In genomic region chrX:109733658-109734022, GRCh38 we compare ENCODE assay signal across 8 cellular contexts. TPM values are rescaled to one million over a fixed set of nuclear protein-coding genes. Genes with fewer than 3 reads are reported as not detected.
DNase-seq lines count a peak whose midpoint lies in the region; ATAC-seq and TF ChIP-seq lines count a peak whose summit lies in the region.

No MANE protein-coding gene starts in this region.

- peak overlapping the region; percentile 88 to 99 (median 91) for H3K4me3 Mint-ChIP-seq in CD4-positive, alpha-beta memory T cell
- H3K4me3 Mint-ChIP-seq in neural progenitor cell: peak overlapping the region; percentile 92

- POLR2A ChIA-PET in CD4-positive, alpha-beta memory T cell (lab: Charles Lee; ENCODE audit: partially characterized antibody): interaction anchor here (0.6 to 2.1 kb wide), 3 partner anchors 26 to 585 kb away, joined by 3 to 7 read pairs (median 6); partner anchors contain the start of gene AMMECR1

- peak overlapping the region; percentile 85 to 92 (median 90) for H3K27ac Mint-ChIP-seq in CD4-positive, alpha-beta memory T cell
- peak overlapping the region; percentile 87 for H3K27ac Mint-ChIP-seq in neural progenitor cell

- no peak for TF ChIP-seq CTCF in neural progenitor cell (IDR thresholded peaks at IDR 0.05)

- no peaks in the 10 kb centered on the region for H3K27me3 Mint-ChIP-seq in CD4-positive, alpha-beta memory T cell
- H3K27me3 Mint-ChIP-seq in neural progenitor cell (ENCODE audit: insufficient read depth, low read depth): peaks cover 6% of the 10 kb centered on the region

- H3K9me3 Mint-ChIP-seq in CD4-positive, alpha-beta memory T cell: no peaks in the 10 kb centered on the region
- peaks cover 9% of the 10 kb centered on the region for H3K9me3 Mint-ChIP-seq in neural progenitor cell

- H3K4me2 ChIP-seq in neural progenitor cell: peak overlapping the region; percentile 74

- H4K20me1 ChIP-seq in neural progenitor cell (ENCODE audit: low read depth): no peaks in the 10 kb centered on the region

- peaks cover 5% of the 10 kb centered on the region for H3F3A ChIP-seq in neural progenitor cell (ENCODE audit: low read depth)

- no peak overlapping the region for H3K9ac ChIP-seq in neural progenitor cell

- H3K36me3 ChIP-seq in CD4-positive, alpha-beta memory T cell (ENCODE audit: insufficient read depth, low read length): no peaks in the 10 kb centered on the region
- peaks cover 2% of the 10 kb centered on the region for H3K36me3 ChIP-seq in MG63
- H3K36me3 ChIP-seq in effector memory CD4-positive, alpha-beta T cell (ENCODE audit: control insufficient read depth, insufficient read depth, low read length): no peaks in the 10 kb centered on the region
- H3K36me3 ChIP-seq in neural progenitor cell: no peaks in the 10 kb centered on the region

- no peaks in the 10 kb centered on the region for H3K9me3 ChIP-seq in CD4-positive, alpha-beta memory T cell (ENCODE audit: control insufficient read depth in 1 of 2, low read length in 2 of 2)
- H3K9me3 ChIP-seq in MG63 (no peaks in the 10 kb centered on the region), neural progenitor cell (ENCODE audit: low read depth) (no peaks in the 10 kb centered on the region)
- no peaks in the 10 kb centered on the region for H3K9me3 ChIP-seq in effector memory CD4-positive, alpha-beta T cell (ENCODE audit: control insufficient read depth, low read length)

- peaks cover 0 to 12% of the 10 kb centered on the region in 2 donors for H3K36me3 Mint-ChIP-seq in CD4-positive, alpha-beta memory T cell
- H3K36me3 Mint-ChIP-seq in neural progenitor cell: peaks cover 14% of the 10 kb centered on the region

- no peak for ATAC-seq in HG02642 (IDR thresholded peaks at IDR 0.05; ENCODE audit: poor library complexity, unreplicated experiment)
- no peak for ATAC-seq in GM18909 (IDR thresholded peaks at IDR 0.05; ENCODE audit: poor library complexity, unreplicated experiment)

- H3K4me1 Mint-ChIP-seq in CD4-positive, alpha-beta memory T cell: peaks cover 14 to 38% (median 23%) of the 10 kb centered on the region in 4 donors
- peaks cover 20% of the 10 kb centered on the region for H3K4me1 Mint-ChIP-seq in neural progenitor cell

- H3K79me2 ChIP-seq in neural progenitor cell (ENCODE audit: low read depth): peaks cover 34% of the 10 kb centered on the region

- H3K4me3 ChIP-seq in CD4-positive, alpha-beta memory T cell (ENCODE audit: low read length in 2 of 2): peak overlapping the region; percentile 49 to 72
- H3K4me3 ChIP-seq in MG63: peak overlapping the region; percentile 85
- peak overlapping the region; percentile 62 for H3K4me3 ChIP-seq in effector memory CD4-positive, alpha-beta T cell (ENCODE audit: insufficient read depth, low read depth, low read length, poor library complexity, severe bottlenecking)
- peak overlapping the region; percentile 66 for H3K4me3 ChIP-seq in neural progenitor cell

- H3K4me1 ChIP-seq in CD4-positive, alpha-beta memory T cell (ENCODE audit: insufficient read depth, low read length): peaks cover 22% of the 10 kb centered on the region
- H3K4me1 ChIP-seq in effector memory CD4-positive, alpha-beta T cell (ENCODE audit: control insufficient read depth, insufficient read depth, low read length, poor library complexity, severe bottlenecking): no peaks in the 10 kb centered on the region
- H3K4me1 ChIP-seq in neural progenitor cell: no peaks in the 10 kb centered on the region

- intact Hi-C loops in CD4-positive, alpha-beta memory T cell (cut with micrococcal nuclease): loop anchor here (1.0 to 5.0 kb wide), 2 partner anchors 197 to 269 kb away; partner anchors contain the start of genes NXT2 and TMEM164

- peak overlapping the region; percentile 65 for H2AFZ ChIP-seq in neural progenitor cell (replicated peaks)

- peak overlapping the region; percentile 66 for H3K27ac ChIP-seq in CD4-positive, alpha-beta memory T cell (ENCODE audit: low read depth, low read length)
- peak overlapping the region; percentile 53 for H3K27ac ChIP-seq in effector memory CD4-positive, alpha-beta T cell (ENCODE audit: insufficient read depth, low read length, poor library complexity, severe bottlenecking)
- no peak overlapping the region for H3K27ac ChIP-seq in neural progenitor cell

- no peaks in the 10 kb centered on the region for H3K27me3 ChIP-seq in CD4-positive, alpha-beta memory T cell (ENCODE audit: insufficient read depth, low read length)
- no peaks in the 10 kb centered on the region for H3K27me3 ChIP-seq in MG63
- H3K27me3 ChIP-seq in effector memory CD4-positive, alpha-beta T cell (replicated peaks; ENCODE audit: control insufficient read depth, insufficient read depth, low read length, poor library complexity, severe bottlenecking): no peaks in the 10 kb centered on the region
- H3K27me3 ChIP-seq in neural progenitor cell: peaks cover 12% of the 10 kb centered on the region

- no peak for DNase-seq in CD4-positive, alpha-beta memory T cell
- DNase-seq in MG63 (no peak), neural progenitor cell (ENCODE audit: low spot score) (peak; percentile 1), NCI-H128 (lab: John Stamatoyannopoulos, UW; ENCODE audit: unreplicated experiment) (no peak), NCI-H1048 (lab: John Stamatoyannopoulos, UW) (no peak)
- DNase-seq in effector memory CD4-positive, alpha-beta T cell: no peak

- CTCF ChIA-PET in CD4-positive, alpha-beta memory T cell (lab: Charles Lee; ENCODE audit: partially characterized antibody): interaction anchor here (1.5 to 2.1 kb wide), 2 partner anchors 21 to 123 kb away, joined by 5 to 8 read pairs; no protein-coding TSS in a partner anchor

RNA-seq across cellular contexts. Expression of gene ACSL4, which starts 0.6 kb away (rescaled TPM):
- 10 to 100 TPM; 21.4 to 24.3 TPM for total RNA-seq in CD4-positive, alpha-beta memory T cell
- 1 to 10 TPM; 8.0 to 9.6 TPM for polyA plus RNA-seq in CD4-positive, alpha-beta memory T cell
- total RNA-seq in MG63 (2014; rRNA removed; shearing (Covaris generic); ENCODE audit: low replicate concordance): 36.5 and 75.3 TPM in 2 replicates
- 53.6 and 87.3 TPM in 2 replicates for total RNA-seq in neural progenitor cell (ENCODE audit: low replicate concordance)
